In genomic region chr5:143550985-143551630, GRCh38 we compare ENCODE assay signal across 23 cellular contexts.
"Had no signal": no experiment of that assay in that cellular context is flagged by ENCODE, and none has a peak within 500 bp of the region (broad histone marks: within the 10 kb centered on the region; RNA-seq: fewer than 3 reads in every experiment).

No MANE protein-coding gene starts in this region.

- H3K4me1 ChIP-seq: ascending aorta, breast epithelium, tibial nerve, uterus had no signal

- H3K4me2 ChIP-seq: hepatocyte had no signal

- ATAC-seq: activated CD4-positive, CD25-positive, alpha-beta regulatory T cell treated with anti-CD3 and anti-CD28 coated beads, Interleukin-2, amount 50 U/mL, for 24 hours; left lung had no signal

- H3K27ac Mint-ChIP-seq: dendritic cell treated with granulocyte-macrophage colony-stimulating factor and Interleukin-4, amounts not matched to agents 40 ng/mL and 50 ng/mL, for 4 days; T-helper 2 cell treated with Interferon-gamma antibody and Interleukin-4, amounts not matched to agents 5 μg/mL and 100 μg/mL, for 36 hours had no signal

- H3K27ac ChIP-seq: ascending aorta, breast epithelium, hepatocyte, left lung, neutrophil, tibial nerve, uterus had no signal

- H3K79me2 ChIP-seq: hepatocyte had no signal

- FAIRE-seq: keratinocyte had no signal

- H3K4me1 Mint-ChIP-seq: naive B cell had no signal

- H3K9me3 ChIP-seq: ascending aorta, left lung, neutrophil, uterus had no signal

- H3K4me3 ChIP-seq: ascending aorta, breast epithelium, hepatocyte, left lung, tibial nerve, uterus had no signal

- H3K4me3 Mint-ChIP-seq: dendritic cell treated with granulocyte-macrophage colony-stimulating factor and Interleukin-4, amounts not matched to agents 40 ng/mL and 50 ng/mL, for 4 days; naive B cell; T-helper 2 cell treated with Interferon-gamma antibody and Interleukin-4, amounts not matched to agents 5 μg/mL and 100 μg/mL, for 36 hours had no signal

- H3K27me3 ChIP-seq: ascending aorta, breast epithelium, hepatocyte, left lung, neutrophil, tibial nerve, uterus had no signal

- DNase-seq: activated naive CD4-positive, alpha-beta T cell; activated T-cell treated with anti-CD3 and anti-CD28 coated beads for 4 hours; cerebellar nuclear complex; effector memory CD4-positive, alpha-beta T cell; left lung; mammary epithelial cell; naive B cell; posterior cingulate gyrus; retina; stimulated activated CD4-positive, alpha-beta T cell treated with anti-CD3 and anti-CD28 coated beads, Interleukin-15, amount 100 ng/mL, for 24 hours; stimulated activated CD4-positive, alpha-beta T cell treated with anti-CD3 and anti-CD28 coated beads, Interleukin-4, amount 100 ng/mL, for 24 hours; stimulated activated naive CD4-positive, alpha-beta T cell; substantia nigra; uterus had no signal

- H2AFZ ChIP-seq: hepatocyte had no signal

- H3K36me3 ChIP-seq: ascending aorta, breast epithelium, left lung, neutrophil, tibial nerve, uterus had no signal
